ENCODE assay signal across 8 cellular contexts in the genomic region with DNA sequence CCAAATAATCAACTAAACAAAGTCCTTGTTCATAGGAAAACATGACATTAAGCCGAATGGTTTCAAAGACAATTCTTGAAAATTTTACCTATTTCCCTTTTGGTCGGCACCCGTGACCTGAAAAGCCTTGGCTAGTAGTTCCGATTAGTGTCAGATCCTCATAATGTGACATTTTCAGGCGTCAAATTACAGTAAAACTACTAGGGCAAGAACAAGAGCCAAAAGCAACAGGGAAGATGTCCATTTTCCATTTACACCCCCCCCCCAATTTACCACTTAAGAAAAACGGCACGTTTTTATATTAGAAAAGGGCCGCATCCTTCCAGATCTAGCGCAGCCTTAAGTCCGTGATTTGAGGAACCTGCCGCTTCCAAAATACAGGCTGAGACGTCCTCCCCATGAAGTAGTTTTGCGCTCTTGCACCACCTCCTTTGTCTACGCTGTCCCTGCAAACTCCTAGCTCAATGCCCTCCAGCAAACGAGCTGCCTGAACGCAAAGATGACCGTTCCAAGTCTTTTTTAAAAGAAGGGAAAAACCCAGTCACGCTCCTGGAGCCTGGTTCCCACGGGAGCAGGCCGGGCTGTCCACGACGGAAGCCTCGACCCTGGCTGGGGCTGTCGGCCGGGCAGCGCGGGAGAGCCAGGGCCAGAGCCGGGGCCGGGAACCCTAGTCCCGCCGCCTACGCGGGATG. TPM values are rescaled to one million over a fixed set of nuclear protein-coding genes. Genes with fewer than 3 reads are reported as not detected.
A peak's percentile ranks its signal among the peaks of the same experiment; 100 is the strongest.
DNase-seq lines count a peak whose midpoint lies in the region; ATAC-seq lines count a peak whose summit lies in the region.

No MANE protein-coding gene starts in this region.

- POLR2A ChIA-PET in naive thymus-derived CD8-positive, alpha-beta T cell (lab: Charles Lee), result interaction anchor here (0.5 to 1.0 kb wide), 3 partner anchors 274 to 386 kb away, joined by 3 to 5 read pairs (median 4); partner anchors contain the start of gene CANX

- H3K4me1 Mint-ChIP-seq in activated T-cell treated with anti-CD3 and anti-CD28 coated beads, Interleukin-2, amount 50 U/mL, for 4 hours (ENCODE audit: low read depth), result peaks cover 21% of the 10 kb centered on the region
- H3K4me1 Mint-ChIP-seq in naive thymus-derived CD8-positive, alpha-beta T cell, result peaks cover 18 to 43% (median 40%) of the 10 kb centered on the region in 4 donors

- ATAC-seq in activated T-cell treated with anti-CD3 and anti-CD28 coated beads, Interleukin-2, amount 50 U/mL, for 4 hours, result peak in 1 of 2 donors; percentile 15
- peak; percentile 32 to 34 for ATAC-seq in naive thymus-derived CD8-positive, alpha-beta T cell
- ATAC-seq in HG02973 (IDR thresholded peaks at IDR 0.05; ENCODE audit: unreplicated experiment) (no peak), HG03139 (IDR thresholded peaks at IDR 0.05; ENCODE audit: unreplicated experiment) (no peak)

- H3K27ac Mint-ChIP-seq in naive thymus-derived CD8-positive, alpha-beta T cell, result peak overlapping the region; percentile 73 to 89 (median 86)

- H3K4me3 Mint-ChIP-seq in activated T-cell treated with anti-CD3 and anti-CD28 coated beads, Interleukin-2, amount 50 U/mL, for 4 hours, result peak overlapping the region; percentile 86
- peak overlapping the region; percentile 84 to 92 (median 90) for H3K4me3 Mint-ChIP-seq in naive thymus-derived CD8-positive, alpha-beta T cell

- H3K27me3 Mint-ChIP-seq in activated T-cell treated with anti-CD3 and anti-CD28 coated beads, Interleukin-2, amount 50 U/mL, for 4 hours (ENCODE audit: low read depth), result no peaks in the 10 kb centered on the region
- no peaks in the 10 kb centered on the region for H3K27me3 Mint-ChIP-seq in naive thymus-derived CD8-positive, alpha-beta T cell

- peak; percentile 10 for DNase-seq in activated naive CD4-positive, alpha-beta T cell treated with Interleukin-2 at 50 U/mL for 16 hours
- no peak for DNase-seq in activated naive CD4-positive, alpha-beta T cell (lab: John Stamatoyannopoulos, UW)
- DNase-seq in MV-4-11 (lab: John Stamatoyannopoulos, UW) (peak; percentile 50), fibroblast of the conjunctiva (ENCODE audit: low read depth) (peak; percentile 27)
- no peak for DNase-seq in activated T-cell treated with anti-CD3 and anti-CD28 coated beads, Interleukin-2, amount 50 U/mL, for 4 hours
- peak in 2 of 10 donors; percentile 29 to 41 for DNase-seq in naive thymus-derived CD8-positive, alpha-beta T cell

- no peaks in the 10 kb centered on the region for H3K9me3 Mint-ChIP-seq in activated T-cell treated with anti-CD3 and anti-CD28 coated beads, Interleukin-2, amount 50 U/mL, for 4 hours
- no peaks in the 10 kb centered on the region for H3K9me3 Mint-ChIP-seq in naive thymus-derived CD8-positive, alpha-beta T cell

- H3K36me3 Mint-ChIP-seq in activated T-cell treated with anti-CD3 and anti-CD28 coated beads, Interleukin-2, amount 50 U/mL, for 4 hours (ENCODE audit: insufficient read depth), result no peaks in the 10 kb centered on the region
- H3K36me3 Mint-ChIP-seq in naive thymus-derived CD8-positive, alpha-beta T cell, result no peaks in the 10 kb centered on the region

RNA-seq across cellular contexts. Expression of gene RNF130, which starts 0.7 kb away (rescaled TPM):
- total RNA-seq in activated T-cell treated with anti-CD3 and anti-CD28 coated beads, Interleukin-2, amount 50 U/mL, for 4 hours, result 10 to 100 TPM; 17.2 to 19.5 (median 18.4) TPM
- total RNA-seq in naive thymus-derived CD8-positive, alpha-beta T cell, result 10 to 100 TPM; 22.6 to 24.2 TPM
- 10 to 100 TPM; 17.8 to 23.2 (median 22.5) TPM for polyA plus RNA-seq in naive thymus-derived CD8-positive, alpha-beta T cell

Comparison
In these comparisons a context has a peak if more than half of its experiments do, and no peak if none do; other contexts are left out.
1. DNase-seq: peak in activated naive CD4-positive, alpha-beta T cell treated with Interleukin-2 at 50 U/mL for 16 hours (single experiment), MV-4-11 (single experiment) and fibroblast of the conjunctiva (single experiment); none in activated naive CD4-positive, alpha-beta T cell (0 of 4) and activated T-cell treated with anti-CD3 and anti-CD28 coated beads, Interleukin-2, amount 50 U/mL, for 4 hours (single experiment).
2. ATAC-seq: peak in naive thymus-derived CD8-positive, alpha-beta T cell (2 of 2); none in HG02973 (single experiment) and HG03139 (single experiment).